8 cellular contexts compared by ENCODE assay signal in the genomic region with DNA sequence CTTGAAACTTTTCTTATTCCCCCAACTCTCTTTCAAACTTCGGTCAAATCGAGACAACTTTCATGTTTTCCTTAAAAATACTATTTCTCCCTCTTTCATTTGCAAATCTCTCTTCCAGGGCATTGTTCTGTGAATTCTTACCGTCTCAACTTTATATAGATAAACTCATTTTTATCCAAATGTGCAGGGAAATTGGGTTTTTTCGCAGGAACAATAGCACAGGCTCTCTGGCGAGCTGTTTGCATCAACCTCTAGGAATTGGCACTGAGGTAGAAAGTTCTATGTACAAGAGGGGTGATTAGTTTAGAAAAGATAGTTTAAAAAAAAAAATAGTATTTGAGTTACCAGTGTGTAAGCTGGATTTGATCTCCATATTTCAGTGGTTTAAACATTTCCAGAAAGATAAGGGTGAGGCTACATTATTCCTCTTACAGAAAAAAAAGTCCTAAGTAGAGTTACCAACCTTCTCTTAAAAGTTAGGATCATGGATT.
DNase-seq lines count a peak whose midpoint lies in the region; ATAC-seq and TF ChIP-seq lines count a peak whose summit lies in the region.

No MANE protein-coding gene starts in this region.

- H3K4me3 Mint-ChIP-seq in MCF 10A (ENCODE audit: unreplicated experiment): peak overlapping the region; percentile 82

- H3K27ac ChIP-seq in KMS-11 (peak overlapping the region; percentile 91), muscle layer of duodenum (ENCODE audit: low read length) (peak overlapping the region; percentile 93)

- POLR2A ChIA-PET in BJ (lab: Charles Lee): interaction anchor here (0.8 to 2.3 kb wide), 3 partner anchors 12 to 78 kb away, joined by 3 to 7 read pairs (median 3); no protein-coding TSS in a partner anchor
- POLR2A ChIA-PET in MCF 10A (lab: Yijun Ruan, JAX): interaction anchor here (0.7 to 7.0 kb wide), 28 partner anchors 8 to 1632 kb away, joined by 3 to 200 read pairs (median 7); a partner anchor contains a TSS

- no peaks in the 10 kb centered on the region for H3K27me3 ChIP-seq in BJ (ENCODE audit: control insufficient read depth, insufficient read depth, low read length)
- no peaks in the 10 kb centered on the region for H3K27me3 ChIP-seq in KMS-11 (ENCODE audit: insufficient read depth, low read depth)
- peaks cover 4% of the 10 kb centered on the region for H3K27me3 ChIP-seq in muscle layer of duodenum (ENCODE audit: low read depth, low read length)

- peak overlapping the region; percentile 60 for H2AFZ ChIP-seq in KMS-11 (ENCODE audit: low read depth)

- no peak for TF ChIP-seq CTCF in BJ (IDR thresholded peaks at IDR 0.05; ENCODE audit: insufficient read depth, low read depth, low read length)
- no peak for TF ChIP-seq CTCF in KMS-11 (conservative IDR thresholded peaks at IDR 0.05; ENCODE audit: low read depth, low read length)
- TF ChIP-seq CTCF in MCF 10A (IDR thresholded peaks at IDR 0.05; ENCODE audit: unreplicated experiment): no peak

- H3K4me1 Mint-ChIP-seq in MCF 10A (ENCODE audit: insufficient read depth, unreplicated experiment): peaks cover 27% of the 10 kb centered on the region

- H3K4me2 ChIP-seq in KMS-11: peak overlapping the region; percentile 72

- no peaks in the 10 kb centered on the region for H3K9me3 Mint-ChIP-seq in MCF 10A (ENCODE audit: unreplicated experiment)

- no peaks in the 10 kb centered on the region; the same call in 1 of the 2 replicates for H3K79me2 ChIP-seq in KMS-11 (ENCODE audit: insufficient read depth, low read depth)

- H3K4me3 ChIP-seq in BJ (ENCODE audit: low read depth, low read length) (peak overlapping the region; percentile 37), KMS-11 (IDR thresholded peaks at IDR 0.05; ENCODE audit: insufficient read depth, low read depth, low read length) (no peak overlapping the region), muscle layer of duodenum (ENCODE audit: low read depth in 1 of 2, low read length in 2 of 2) (peak overlapping the region; percentile 75 to 86)

- no peaks in the 10 kb centered on the region for H3K27me3 Mint-ChIP-seq in MCF 10A (ENCODE audit: insufficient read depth, unreplicated experiment)

- DNase-seq in BJ (ENCODE audit: low read depth) (no peak), MCF 10A (ENCODE audit: unreplicated experiment) (peak; percentile 26), activated gamma-delta T cell (lab: John Stamatoyannopoulos, UW) (no peak), medulla oblongata (ENCODE audit: extremely low spot score) (no peak), iPS-NIHi11 (ENCODE audit: low spot score) (no peak)

- ATAC-seq in GM18519 (IDR thresholded peaks at IDR 0.05; ENCODE audit: low FRiP score, unreplicated experiment): no peak

- H3K4me1 ChIP-seq in KMS-11 (ENCODE audit: low read depth, poor library complexity, severe bottlenecking) (peaks cover 27% of the 10 kb centered on the region), muscle layer of duodenum (ENCODE audit: control insufficient read depth in 1 of 2, insufficient read depth in 2 of 2, low read length in 2 of 2) (peaks cover 0 to 20% of the 10 kb centered on the region in 2 donors)

- BruUV-seq in MCF 10A (replicated peaks; lab: Mats Ljungman, UMichigan): no TSS peak

- intact Hi-C loops in MCF 10A (cut with micrococcal nuclease): loop anchor here (2.0 kb wide), 1 partner anchor 16 kb away; a partner anchor contains a TSS

- H3K36me3 ChIP-seq in BJ (ENCODE audit: control insufficient read depth, insufficient read depth, low read length) (no peaks in the 10 kb centered on the region), KMS-11 (ENCODE audit: insufficient read depth) (no peaks in the 10 kb centered on the region), muscle layer of duodenum (ENCODE audit: control insufficient read depth in 1 of 2, insufficient read depth in 2 of 2, low read length in 2 of 2) (no peaks in the 10 kb centered on the region)

- H3K27ac Mint-ChIP-seq in MCF 10A (ENCODE audit: low read depth, unreplicated experiment): peak overlapping the region; percentile 85

- peak overlapping the region; percentile 93 for H3K9ac ChIP-seq in KMS-11

- peaks cover 13% of the 10 kb centered on the region for H3K36me3 Mint-ChIP-seq in MCF 10A (ENCODE audit: insufficient read depth, unreplicated experiment)

- CTCF ChIA-PET in BJ (lab: Yijun Ruan, JAX): interaction anchor here (1.1 to 2.7 kb wide), 4 partner anchors 9 to 18 kb away, joined by 3 to 11 read pairs (median 5); a partner anchor contains a TSS
- CTCF ChIA-PET in MCF 10A (lab: Yijun Ruan, JAX): interaction anchor here (0.6 to 2.1 kb wide), 4 partner anchors 12 to 57 kb away, joined by 3 to 9 read pairs (median 4); a partner anchor contains a TSS

- H3K9me3 ChIP-seq in muscle layer of duodenum (ENCODE audit: control insufficient read depth in 1 of 2, low read length in 2 of 2): no peaks in the 10 kb centered on the region

- no peaks in the 10 kb centered on the region for H4K20me1 ChIP-seq in KMS-11 (ENCODE audit: insufficient read depth)
